ENCODE assay signal across 22 cellular contexts in genomic region chr21:15539376-15539775, GRCh38.
DNase-seq lines count a peak whose midpoint lies in the region; ATAC-seq and TF ChIP-seq lines count a peak whose summit lies in the region.
"Had no signal": no experiment of that assay in that cellular context is flagged by ENCODE, and none has a peak within 500 bp of the region (broad histone marks: within the 10 kb centered on the region; RNA-seq: fewer than 3 reads in every experiment).

No MANE protein-coding gene starts in this region.

- no peaks in the 10 kb centered on the region for H3K36me3 ChIP-seq in mucosa of descending colon (ENCODE audit: low read depth)

- in situ Hi-C loops in KBM-7 (cut with MboI; ENCODE audit: low pct_unique_long_range_greater_than_20kb, low sequenced_read_pairs) = no loop called here

- intact Hi-C loops in mucosa of descending colon (cut with DNase I, micrococcal nuclease) = no loop called here

- no peaks in the 10 kb centered on the region for H3K9me3 ChIP-seq in mucosa of descending colon

- peak; percentile 27 for DNase-seq in KBM-7
- peak; percentile 29 for DNase-seq in RPMI7951 (ENCODE audit: low read depth)
- peak; percentile 9 for DNase-seq in fibroblast of peridontal ligament (ENCODE audit: extremely low read depth)
- DNase-seq in mucosa of descending colon = no peak
- DNase-seq: ACHN; CD8-positive, alpha-beta memory T cell; DMS53; EL; GF-D8; H7; NCI-H1105; NCI-H146; NCI-H2029 treated with DMSO at 0.1 percent for 48 hours; NCI-H2171 treated with DMSO at 0.1 percent for 48 hours; NCI-H524 treated with DMSO at 0.1 percent for 48 hours; RPMI8226; SHP77 had no signal

- no peaks in the 10 kb centered on the region for H3K4me1 ChIP-seq in mucosa of descending colon (ENCODE audit: low read depth)

- ATAC-seq in HG02623 (IDR thresholded peaks at IDR 0.05; ENCODE audit: unreplicated experiment) = no peak
- no peak for ATAC-seq in mucosa of descending colon
- ATAC-seq in HG03457 (IDR thresholded peaks at IDR 0.05; ENCODE audit: unreplicated experiment) = no peak
- no peak for ATAC-seq in HG02588 (IDR thresholded peaks at IDR 0.05; ENCODE audit: unreplicated experiment)
- ATAC-seq: HepG2, K562 had no signal

- no peak overlapping the region for H3K4me3 ChIP-seq in mucosa of descending colon
- H3K4me3 ChIP-seq: K562 had no signal

- no peak for TF ChIP-seq CTCF in mucosa of descending colon (IDR thresholded peaks at IDR 0.05)

Comparison
In these comparisons a context has a peak if more than half of its experiments do, and no peak if none do; other contexts are left out.
1. DNase-seq: peak in KBM-7 (single experiment), RPMI7951 (single experiment) and fibroblast of peridontal ligament (single experiment); none in mucosa of descending colon (0 of 3).